ENCODE assay signal across 26 cellular contexts in the genomic region with DNA sequence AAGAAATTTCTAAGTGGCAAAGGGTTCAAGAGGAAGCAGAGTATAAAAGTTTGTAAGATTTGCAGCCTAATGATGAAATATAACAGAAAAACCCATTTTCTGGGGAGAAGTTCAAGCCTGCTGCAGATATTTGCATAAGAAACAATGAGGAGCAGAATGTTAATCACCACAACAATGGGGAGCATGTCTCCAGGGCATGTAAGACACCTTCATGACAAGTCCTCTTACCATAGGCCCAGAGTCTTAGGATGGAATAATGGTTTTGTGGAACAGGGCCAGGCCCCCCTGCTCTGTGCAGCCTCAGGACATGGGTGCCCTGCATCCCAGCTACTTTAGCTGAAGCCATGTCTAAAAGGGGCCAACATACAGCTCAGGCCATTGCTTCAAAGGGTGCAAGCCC.
"Had no signal": no experiment of that assay in that cellular context is flagged by ENCODE, and none has a peak within 500 bp of the region (broad histone marks: within the 10 kb centered on the region; RNA-seq: fewer than 3 reads in every experiment).

No MANE protein-coding gene starts in this region.

- H3K4me3 ChIP-seq: left lung, lower lobe of right lung, ovary, right atrium auricular region, right lobe of liver, smooth muscle cell, tibial nerve, uterus had no signal

- H3K4me1 ChIP-seq: left lung, lower lobe of right lung, right atrium auricular region, right lobe of liver, tibial nerve, uterus had no signal

- H3K27ac Mint-ChIP-seq: naive thymus-derived CD8-positive, alpha-beta T cell; nephron; progenitor cell of endocrine pancreas; stimulated activated memory B cell treated with anti-CD40 and anti-IgM and Interleukin-4, amounts not matched to agents 10 μg/mL and 1 μg/mL and 100 μg/mL, for 72 hours; stimulated activated naive CD8-positive, alpha-beta T cell treated with anti-CD3 and anti-CD28 coated beads, Interleukin-15, amount 100 ng/mL, for 72 hours; type B pancreatic cell had no signal

- DNase-seq: hippocampal formation; left colon; left lung; lower lobe of right lung; mammary epithelial cell; mesenchymal stem cell; naive thymus-derived CD8-positive, alpha-beta T cell; occipital lobe; ovary; right lobe of liver; stimulated activated CD4-positive, alpha-beta T cell treated with anti-CD3 and anti-CD28 coated beads, Interleukin-1b, Interleukin-23, amount 100 ng/mL, for 48 hours; stimulated activated CD4-positive, alpha-beta T cell treated with anti-CD3 and anti-CD28 coated beads, Interleukin-2, amount 100 ng/mL, for 48 hours; stimulated activated CD4-positive, alpha-beta T cell treated with anti-CD3 and anti-CD28 coated beads, Interleukin-4, amount 100 ng/mL, for 4 hours; stimulated activated CD8-positive, alpha-beta memory T cell treated with anti-CD3 and anti-CD28 coated beads, Interleukin-4, amount 100 ng/mL, for 48 hours; stimulated activated naive CD4-positive, alpha-beta T cell treated with Interleukin-2 at 50 U/mL for 16 hours; stimulated activated naive CD8-positive, alpha-beta T cell treated with anti-CD3 and anti-CD28 coated beads, Interleukin-15, amount 100 ng/mL, for 72 hours; substantia nigra; uterus had no signal

- H3K27me3 ChIP-seq: left lung, ovary, right atrium auricular region, right lobe of liver, tibial nerve, uterus had no signal

- H3K4me1 Mint-ChIP-seq: naive thymus-derived CD8-positive, alpha-beta T cell; nephron; neural crest cell; stimulated activated memory B cell treated with anti-CD40 and anti-IgM and Interleukin-4, amounts not matched to agents 10 μg/mL and 1 μg/mL and 100 μg/mL, for 72 hours; stimulated activated naive CD8-positive, alpha-beta T cell treated with anti-CD3 and anti-CD28 coated beads, Interleukin-15, amount 100 ng/mL, for 72 hours had no signal

- H3K36me3 ChIP-seq: left lung, lower lobe of right lung, ovary, right atrium auricular region, right lobe of liver, tibial nerve, uterus had no signal

- H3K4me3 Mint-ChIP-seq: naive thymus-derived CD8-positive, alpha-beta T cell; nephron; neural crest cell; stimulated activated memory B cell treated with anti-CD40 and anti-IgM and Interleukin-4, amounts not matched to agents 10 μg/mL and 1 μg/mL and 100 μg/mL, for 72 hours; stimulated activated naive CD8-positive, alpha-beta T cell treated with anti-CD3 and anti-CD28 coated beads, Interleukin-15, amount 100 ng/mL, for 72 hours; type B pancreatic cell had no signal

- H3K27ac ChIP-seq: left lung, lower lobe of right lung, ovary, right atrium auricular region, right lobe of liver, tibial nerve, uterus had no signal

- H3K4me2 ChIP-seq: smooth muscle cell had no signal

- H3K27me3 Mint-ChIP-seq: naive thymus-derived CD8-positive, alpha-beta T cell; progenitor cell of endocrine pancreas; stimulated activated memory B cell treated with anti-CD40 and anti-IgM and Interleukin-4, amounts not matched to agents 10 μg/mL and 1 μg/mL and 100 μg/mL, for 72 hours; stimulated activated naive CD8-positive, alpha-beta T cell treated with anti-CD3 and anti-CD28 coated beads, Interleukin-15, amount 100 ng/mL, for 72 hours; type B pancreatic cell had no signal

- H3K36me3 Mint-ChIP-seq: naive thymus-derived CD8-positive, alpha-beta T cell; stimulated activated memory B cell treated with anti-CD40 and anti-IgM and Interleukin-4, amounts not matched to agents 10 μg/mL and 1 μg/mL and 100 μg/mL, for 72 hours; type B pancreatic cell had no signal

- H3K9me3 ChIP-seq: left lung, lower lobe of right lung, ovary, right atrium auricular region, right lobe of liver, tibial nerve, uterus had no signal
